21 cellular contexts compared by ENCODE assay signal in genomic region chr13:32687275-32687674, GRCh38.
"Had no signal": no experiment of that assay in that cellular context is flagged by ENCODE, and none has a peak within 500 bp of the region (broad histone marks: within the 10 kb centered on the region; RNA-seq: fewer than 3 reads in every experiment).

No MANE protein-coding gene starts in this region.

- DNase-seq: IMR-90, Karpas-422, KG1, MG63, NCI-H1092, NCI-H1105 treated with DMSO at 0.1 percent for 48 hours, NCI-H1417 treated with DMSO at 0.1 percent for 48 hours, NCI-H146, NCI-H1694 treated with DMSO at 0.1 percent for 48 hours, NCI-H1930, NCI-H2081, NCI-H2107, NCI-H226, NCI-H446, NCI-H510A, NCI-H524 treated with DMSO at 0.1 percent for 48 hours, NCI-H69, NCI-H774, SHP77, SK-N-SH had no signal

- ATAC-seq: HepG2 had no signal

- FAIRE-seq: HepG2 had no signal
